11 cellular contexts compared by ENCODE assay signal in genomic region chr18:46623541-46623940, GRCh38. TPM values are rescaled to one million over a fixed set of nuclear protein-coding genes. Genes with fewer than 3 reads are reported as not detected.
A peak's percentile ranks its signal among the peaks of the same experiment; 100 is the strongest.
DNase-seq lines count a peak whose midpoint lies in the region; ATAC-seq, FAIRE-seq and TF ChIP-seq lines count a peak whose summit lies in the region.
"Had no signal": no experiment of that assay in that cellular context is flagged by ENCODE, and none has a peak within 500 bp of the region (broad histone marks: within the 10 kb centered on the region; RNA-seq: fewer than 3 reads in every experiment).

No MANE protein-coding gene starts in this region.

- POLR2A ChIA-PET in naive thymus-derived CD4-positive, alpha-beta T cell (lab: Charles Lee), result interaction anchor here (1.2 kb wide), 1 partner anchor 373 kb away, joined by 3 read pairs; no protein-coding TSS in a partner anchor

- TF ChIP-seq CTCF in RWPE2 (IDR thresholded peaks at IDR 0.05; ENCODE audit: poor library complexity, severe bottlenecking), result no peak

- H3K36me3 ChIP-seq in RWPE2 (ENCODE audit: low read depth), result no peaks in the 10 kb centered on the region
- H3K36me3 ChIP-seq in naive thymus-derived CD4-positive, alpha-beta T cell (ENCODE audit: control insufficient read depth in 2 of 3, insufficient read depth in 3 of 3, low read length in 3 of 3), result no peaks in the 10 kb centered on the region
- H3K36me3 ChIP-seq: uterus had no signal

- intact Hi-C loops in naive thymus-derived CD4-positive, alpha-beta T cell (cut with micrococcal nuclease), result loop anchor here (1.0 to 5.0 kb wide), 5 partner anchors 449 to 936 kb away; a partner anchor contains a TSS

- FAIRE-seq in GM19239 (lab: Jason Lieb, UNC), result no peak

- peaks cover 0 to 3% (median 0%) of the 10 kb centered on the region in 5 donors for H3K36me3 Mint-ChIP-seq in naive thymus-derived CD4-positive, alpha-beta T cell

- peak; percentile 32 for DNase-seq in AG20443 (ENCODE audit: low spot score)
- DNase-seq in RWPE2 (ENCODE audit: low spot score), result no peak
- DNase-seq in anterior cingulate cortex (lab: John Stamatoyannopoulos, UW), result peak in 37 of 58 donors; percentile 4 to 82 (median 45)
- peak in 8 of 9 donors; percentile 1 to 31 (median 22) for DNase-seq in naive thymus-derived CD4-positive, alpha-beta T cell
- no peak for DNase-seq in effector CD4-positive, alpha-beta T cell
- DNase-seq in NCI-H2196 (lab: John Stamatoyannopoulos, UW; ENCODE audit: unreplicated experiment), result no peak
- DNase-seq in GM19239 (ENCODE audit: insufficient read length, low spot score), result no peak
- DNase-seq: uterus had no signal

- peaks cover 21 to 51% (median 47%) of the 10 kb centered on the region in 7 donors for H3K4me1 Mint-ChIP-seq in naive thymus-derived CD4-positive, alpha-beta T cell

- ATAC-seq in RWPE2 (ENCODE audit: low read depth) (peak; percentile 33; the same call in 2 of the 3 replicates), GM18505 (IDR thresholded peaks at IDR 0.05; ENCODE audit: unreplicated experiment) (no peak)
- peak; percentile 51 for ATAC-seq in naive thymus-derived CD4-positive, alpha-beta T cell
- ATAC-seq: sciatic nerve had no signal

- H3K27ac Mint-ChIP-seq in naive thymus-derived CD4-positive, alpha-beta T cell, result peak overlapping the region; percentile 14 to 90 (median 83)

- no peaks in the 10 kb centered on the region for H3K9me3 Mint-ChIP-seq in naive thymus-derived CD4-positive, alpha-beta T cell

- H3K4me1 ChIP-seq in RWPE2 (ENCODE audit: insufficient read depth, poor library complexity, severe bottlenecking), result no peaks in the 10 kb centered on the region
- peaks cover 26 to 29% of the 10 kb centered on the region in 2 donors for H3K4me1 ChIP-seq in naive thymus-derived CD4-positive, alpha-beta T cell (ENCODE audit: control insufficient read depth in 2 of 2, insufficient read depth in 2 of 2, low read length in 2 of 2)
- H3K4me1 ChIP-seq: uterus had no signal

- H3K4me3 ChIP-seq in RWPE2 (ENCODE audit: severe bottlenecking), result no peak overlapping the region
- H3K4me3 ChIP-seq in naive thymus-derived CD4-positive, alpha-beta T cell (ENCODE audit: low read length), result peak overlapping the region; percentile 31
- H3K4me3 ChIP-seq: hepatocyte, uterus had no signal

- peak overlapping the region; percentile 37 to 72 (median 62) for H3K4me3 Mint-ChIP-seq in naive thymus-derived CD4-positive, alpha-beta T cell

- no peak for TF ChIP-seq POLR2A in GM18505 (IDR thresholded peaks at IDR 0.05; ENCODE audit: borderline replicate concordance, extremely low read depth, insufficient read depth, insufficient read length)

- CTCF ChIA-PET in naive thymus-derived CD4-positive, alpha-beta T cell (lab: Charles Lee), result interaction anchor here (0.8 to 1.6 kb wide), 3 partner anchors 33 to 471 kb away, joined by 3 read pairs; partner anchors contain the start of gene LOXHD1

- no peak overlapping the region for H3K27ac ChIP-seq in RWPE2 (ENCODE audit: poor library complexity, severe bottlenecking)
- peak overlapping the region; percentile 11 for H3K27ac ChIP-seq in naive thymus-derived CD4-positive, alpha-beta T cell (ENCODE audit: low read depth, low read length)
- H3K27ac ChIP-seq: hepatocyte, uterus had no signal

- H3K27me3 Mint-ChIP-seq in naive thymus-derived CD4-positive, alpha-beta T cell, result peaks cover 0 to 3% (median 0%) of the 10 kb centered on the region in 5 donors

- no peaks in the 10 kb centered on the region for H3K9me3 ChIP-seq in RWPE2 (ENCODE audit: severe bottlenecking)
- H3K9me3 ChIP-seq in naive thymus-derived CD4-positive, alpha-beta T cell (ENCODE audit: control insufficient read depth in 2 of 3, low read length in 3 of 3), result no peaks in the 10 kb centered on the region
- H3K9me3 ChIP-seq: uterus had no signal

- no peaks in the 10 kb centered on the region for H3K27me3 ChIP-seq in RWPE2 (ENCODE audit: insufficient read depth, poor library complexity, severe bottlenecking)
- no peaks in the 10 kb centered on the region for H3K27me3 ChIP-seq in naive thymus-derived CD4-positive, alpha-beta T cell (ENCODE audit: control insufficient read depth in 2 of 2, insufficient read depth in 2 of 2, low read length in 2 of 2)
- H3K27me3 ChIP-seq: uterus had no signal

RNA-seq across cellular contexts. Expression of gene LOXHD1, which starts 33.5 kb away (rescaled TPM):
- total RNA-seq in naive thymus-derived CD4-positive, alpha-beta T cell, result 1 to 10 TPM in 1 of 5 experiments, under 1 TPM in 3, not detected in 1; 0.08 to 1.2 (median 0.23) TPM
- not detected for polyA plus RNA-seq in naive thymus-derived CD4-positive, alpha-beta T cell
- total RNA-seq: hepatocyte had no signal
- polyA plus RNA-seq: hepatocyte had no signal

Comparison
In these comparisons a context has a peak if more than half of its experiments do, and no peak if none do; other contexts are left out.
1. DNase-seq: peak in AG20443 (single experiment), anterior cingulate cortex (37 of 58) and naive thymus-derived CD4-positive, alpha-beta T cell (8 of 9); none in RWPE2 (single experiment), effector CD4-positive, alpha-beta T cell (single experiment), NCI-H2196 (single experiment) and GM19239 (single experiment).